1 cellular context compared by ENCODE assay signal in the genomic region with DNA sequence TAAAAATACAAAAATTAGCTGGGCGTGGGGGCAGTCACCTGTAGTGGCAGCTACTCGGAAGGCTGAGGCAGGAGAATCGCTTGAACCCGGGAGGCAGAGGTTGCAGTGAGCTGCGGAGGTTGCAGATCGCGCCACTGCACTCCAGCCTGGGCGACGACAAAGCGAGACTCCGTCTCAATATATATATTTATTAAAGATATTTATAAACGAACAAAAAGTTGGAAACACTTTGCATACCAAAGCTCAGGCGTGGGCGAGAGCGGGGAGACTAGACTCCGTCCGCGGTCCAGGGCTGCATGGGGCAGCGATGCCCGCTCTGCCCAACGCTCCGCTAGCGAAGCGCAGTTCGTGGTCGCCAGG.
TF ChIP-seq lines count a peak whose summit lies in the region.

No MANE protein-coding gene starts in this region.

TF ChIP-seq in H1, 55 proteins besides CTCF, POLR2A, EP300 and RAD21 (continued from another document):
- TF ChIP-seq, protein P1, sequence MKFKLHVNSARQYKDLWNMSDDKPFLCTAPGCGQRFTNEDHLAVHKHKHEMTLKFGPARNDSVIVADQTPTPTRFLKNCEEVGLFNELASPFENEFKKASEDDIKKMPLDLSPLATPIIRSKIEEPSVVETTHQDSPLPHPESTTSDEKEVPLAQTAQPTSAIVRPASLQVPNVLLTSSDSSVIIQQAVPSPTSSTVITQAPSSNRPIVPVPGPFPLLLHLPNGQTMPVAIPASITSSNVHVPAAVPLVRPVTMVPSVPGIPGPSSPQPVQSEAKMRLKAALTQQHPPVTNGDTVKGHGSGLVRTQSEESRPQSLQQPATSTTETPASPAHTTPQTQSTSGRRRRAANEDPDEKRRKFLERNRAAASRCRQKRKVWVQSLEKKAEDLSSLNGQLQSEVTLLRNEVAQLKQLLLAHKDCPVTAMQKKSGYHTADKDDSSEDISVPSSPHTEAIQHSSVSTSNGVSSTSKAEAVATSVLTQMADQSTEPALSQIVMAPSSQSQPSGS (IDR thresholded peaks at IDR 0.05; ENCODE audit: low read length), result no peak
- TF ChIP-seq GTF2F1 (IDR thresholded peaks at IDR 0.05; ENCODE audit: borderline replicate concordance, low read depth, low read length) (no peak), CTBP2 (IDR thresholded peaks at IDR 0.05; ENCODE audit: borderline replicate concordance, insufficient read depth, insufficient read length, low read length) (no peak), BCL11A (IDR thresholded peaks at IDR 0.05; ENCODE audit: low read depth in 2 of 2, low read length in 2 of 2) (no peak), HDAC2 (IDR thresholded peaks at IDR 0.05; ENCODE audit: borderline replicate concordance in 1 of 2, low read depth in 2 of 2, low read length in 2 of 2) (no peak), RXRA (IDR thresholded peaks at IDR 0.05; ENCODE audit: insufficient read depth, low read depth, low read length) (no peak), NRF1 (IDR thresholded peaks at IDR 0.05; ENCODE audit: low read depth, low read length) (no peak), TAF7 (optimal IDR thresholded peaks at IDR 0.05; ENCODE audit: borderline replicate concordance, low read depth, low read length) (no peak), KDM1A (IDR thresholded peaks at IDR 0.05; ENCODE audit: borderline replicate concordance, low read length) (no peak), YY1 (IDR thresholded peaks at IDR 0.05; ENCODE audit: low read depth, low read length) (no peak)
- TF ChIP-seq, protein P2, sequence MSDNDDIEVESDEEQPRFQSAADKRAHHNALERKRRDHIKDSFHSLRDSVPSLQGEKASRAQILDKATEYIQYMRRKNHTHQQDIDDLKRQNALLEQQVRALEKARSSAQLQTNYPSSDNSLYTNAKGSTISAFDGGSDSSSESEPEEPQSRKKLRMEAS (IDR thresholded peaks at IDR 0.05), result no peak
